14 cellular contexts compared by ENCODE assay signal in the genomic region with DNA sequence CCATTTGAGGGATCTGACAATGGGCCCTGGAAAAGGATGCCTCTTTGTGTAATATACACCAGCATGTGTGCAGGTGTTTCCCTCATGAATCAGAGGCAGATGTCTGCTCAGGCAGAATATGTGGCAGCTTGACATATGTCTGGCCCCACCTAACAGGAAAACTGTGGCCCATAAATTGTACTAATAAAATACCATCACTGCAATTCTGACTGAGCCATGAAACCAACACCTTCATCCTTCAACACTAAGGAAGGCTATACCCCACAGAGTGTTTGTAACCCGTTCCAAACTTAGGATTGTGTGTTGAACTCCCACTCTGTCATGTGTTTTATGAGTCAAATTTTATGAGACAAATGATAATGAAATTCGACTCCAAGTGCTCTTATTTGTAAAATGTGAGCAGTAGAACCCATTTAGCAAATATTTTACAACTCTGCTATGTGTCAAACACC. TPM values are rescaled to one million over a fixed set of nuclear protein-coding genes. Genes with fewer than 3 reads are reported as not detected.
DNase-seq lines count a peak whose midpoint lies in the region; FAIRE-seq lines count a peak whose summit lies in the region.
"Had no signal": no experiment of that assay in that cellular context is flagged by ENCODE, and none has a peak within 500 bp of the region (broad histone marks: within the 10 kb centered on the region; RNA-seq: fewer than 3 reads in every experiment).

No MANE protein-coding gene starts in this region.

- H3K36me3 ChIP-seq in esophagus (ENCODE audit: control insufficient read depth in 2 of 2, insufficient read depth in 2 of 2, low read length in 1 of 2), result no peaks in the 10 kb centered on the region
- no peaks in the 10 kb centered on the region for H3K36me3 ChIP-seq in rectal smooth muscle tissue (ENCODE audit: control insufficient read depth, insufficient read depth, low read length)
- no peaks in the 10 kb centered on the region for H3K36me3 ChIP-seq in small intestine (ENCODE audit: control insufficient read depth in 2 of 2, insufficient read depth in 2 of 2, low read length in 2 of 2)

- H3K9me3 ChIP-seq in esophagus (ENCODE audit: control insufficient read depth in 2 of 2, insufficient read depth in 1 of 2, low read depth in 1 of 2, low read length in 1 of 2) (no peaks in the 10 kb centered on the region), small intestine (ENCODE audit: control insufficient read depth, low read depth) (no peaks in the 10 kb centered on the region)

- FAIRE-seq in GM19239 (lab: Jason Lieb, UNC) (no peak), small intestine (lab: Jason Lieb, UNC) (no peak)
- FAIRE-seq: D721Med had no signal

- H3K4me3 ChIP-seq in esophagus (ENCODE audit: low read depth in 1 of 2, low read length in 2 of 2) (no peak overlapping the region), rectal smooth muscle tissue (ENCODE audit: low read length) (no peak overlapping the region), small intestine (ENCODE audit: low read depth in 1 of 2, low read length in 2 of 2) (no peak overlapping the region)

- DNase-seq in EH (ENCODE audit: low read depth), result peak; percentile 79
- peak; percentile 96 for DNase-seq in NCI-H2171 treated with DMSO at 0.1 percent for 48 hours (lab: John Stamatoyannopoulos, UW)
- no peak for DNase-seq in SW 1271 (lab: John Stamatoyannopoulos, UW)
- no peak for DNase-seq in GM19239 (ENCODE audit: insufficient read length, low spot score)
- no peak for DNase-seq in small intestine
- no peak for DNase-seq in iPS-NIHi11 (ENCODE audit: low spot score)
- DNase-seq: activated CD4-positive, alpha-beta T cell treated with anti-CD3 and anti-CD28 coated beads, Interleukin-2, amount 50 U/mL, for 4 hours; amniotic stem cell; hippocampal formation; KBM-7 had no signal

- H3K9ac ChIP-seq in rectal smooth muscle tissue (ENCODE audit: low read length), result no peak overlapping the region
- H3K9ac ChIP-seq: parathyroid adenoma had no signal

- peak overlapping the region; percentile 20 to 49 for H3K27ac ChIP-seq in esophagus (ENCODE audit: low read depth in 2 of 2, low read length in 1 of 2)
- peak overlapping the region; percentile 71 for H3K27ac ChIP-seq in rectal smooth muscle tissue (ENCODE audit: low read depth, low read length)
- peak overlapping the region in 1 of 2 donors; percentile 11 for H3K27ac ChIP-seq in small intestine (ENCODE audit: low read depth in 1 of 2, low read length in 1 of 2)
- H3K27ac ChIP-seq: parathyroid adenoma had no signal

- 35 to 38% methylated on average over 2 of the region's 2 CpGs for WGBS in esophagus, 2 donors
- WGBS in small intestine, 3 donors, result 28 to 38% (median 31%) methylated on average over 2 of the region's 2 CpGs

- H3K27me3 ChIP-seq in esophagus (ENCODE audit: control insufficient read depth in 1 of 2, insufficient read depth in 2 of 2, low read length in 2 of 2), result no peaks in the 10 kb centered on the region
- no peaks in the 10 kb centered on the region for H3K27me3 ChIP-seq in rectal smooth muscle tissue (ENCODE audit: control insufficient read depth, insufficient read depth, low read length)
- H3K27me3 ChIP-seq in small intestine (ENCODE audit: control insufficient read depth in 2 of 2, insufficient read depth in 2 of 2, low read length in 2 of 2), result no peaks in the 10 kb centered on the region

- H3K4me1 ChIP-seq in esophagus (ENCODE audit: control insufficient read depth in 2 of 2, insufficient read depth in 2 of 2, low read length in 1 of 2) (no peaks in the 10 kb centered on the region), rectal smooth muscle tissue (ENCODE audit: control insufficient read depth, insufficient read depth, low read length) (peaks cover 60% of the 10 kb centered on the region), small intestine (ENCODE audit: control insufficient read depth in 2 of 2, insufficient read depth in 1 of 2, low read depth in 1 of 2, low read length in 1 of 2) (no peaks in the 10 kb centered on the region)

RNA-seq across cellular contexts. Expression of gene LAMA4, which starts 22.7 kb away (rescaled TPM):
- polyA plus RNA-seq in esophagus (10 to 100 TPM; 10.9 to 13.6 TPM), small intestine (10 to 100 TPM in 1 of 3 donors, 1 to 10 TPM in 2; 2.0 to 12.4 (median 5.9) TPM)

Comparison
In these comparisons a context has a peak if more than half of its experiments do, and no peak if none do; other contexts are left out.
1. DNase-seq: peak in EH (single experiment) and NCI-H2171 treated with DMSO at 0.1 percent for 48 hours (single experiment); none in SW 1271 (0 of 2), GM19239 (single experiment), small intestine (single experiment) and iPS-NIHi11 (single experiment).